8 cellular contexts compared by ENCODE assay signal in genomic region chr17:35540589-35541404, GRCh38. TPM values are rescaled to one million over a fixed set of nuclear protein-coding genes. Genes with fewer than 3 reads are reported as not detected.
A peak's percentile ranks its signal among the peaks of the same experiment; 100 is the strongest.
DNase-seq lines count a peak whose midpoint lies in the region; ATAC-seq and TF ChIP-seq lines count a peak whose summit lies in the region.

No MANE protein-coding gene starts in this region.

- H3K4me2 ChIP-seq in neural progenitor cell = no peak overlapping the region

- peak overlapping the region in 20 of 59 donors; percentile 6 to 67 (median 37) for H3K27ac ChIP-seq in dorsolateral prefrontal cortex
- no peak overlapping the region for H3K27ac ChIP-seq in neural progenitor cell

- H3K4me3 ChIP-seq in dorsolateral prefrontal cortex (peak overlapping the region in 44 of 59 donors; percentile 2 to 54 (median 30)), neural progenitor cell (no peak overlapping the region)

- peak overlapping the region; percentile 100 for H3K27ac Mint-ChIP-seq in activated CD4-positive, alpha-beta T cell treated with anti-CD3 and anti-CD28 coated beads for 36 hours
- H3K27ac Mint-ChIP-seq in natural killer cell (peak overlapping the region; percentile 84 to 88), type B pancreatic cell (no peak overlapping the region), neural progenitor cell (no peak overlapping the region)

- H3K27me3 ChIP-seq in dorsolateral prefrontal cortex (peaks cover 0 to 9% (median 0%) of the 10 kb centered on the region in 45 donors), neural progenitor cell (peaks cover 32% of the 10 kb centered on the region)

- POLR2A ChIA-PET in activated CD4-positive, alpha-beta T cell treated with anti-CD3 and anti-CD28 coated beads for 36 hours (lab: Charles Lee) = interaction anchor here (0.6 kb wide), 1 partner anchor 373 kb away, joined by 4 read pairs; no protein-coding TSS in a partner anchor

- no peaks in the 10 kb centered on the region for H3K36me3 ChIP-seq in neural progenitor cell

- H3K79me2 ChIP-seq in neural progenitor cell (ENCODE audit: low read depth) = no peaks in the 10 kb centered on the region

- TF ChIP-seq CTCF in dorsolateral prefrontal cortex (IDR thresholded peaks at IDR 0.05 in 54 of 56, conservative IDR thresholded peaks at IDR 0.05 in 2 of 56; ENCODE audit: low read depth in 1 of 56, partially characterized antibody in 56 of 56) (no peak), natural killer cell (IDR thresholded peaks at IDR 0.05) (no peak), type B pancreatic cell (conservative IDR thresholded peaks at IDR 0.05) (no peak), neural progenitor cell (IDR thresholded peaks at IDR 0.05) (no peak)

- peaks cover 48% of the 10 kb centered on the region for H3K4me1 Mint-ChIP-seq in activated CD4-positive, alpha-beta T cell treated with anti-CD3 and anti-CD28 coated beads for 36 hours
- H3K4me1 Mint-ChIP-seq in natural killer cell = peaks cover 46 to 53% of the 10 kb centered on the region in 2 donors
- no peaks in the 10 kb centered on the region for H3K4me1 Mint-ChIP-seq in type B pancreatic cell (ENCODE audit: unreplicated experiment)
- no peaks in the 10 kb centered on the region for H3K4me1 Mint-ChIP-seq in neural progenitor cell

- no peaks in the 10 kb centered on the region for H3K27me3 Mint-ChIP-seq in activated CD4-positive, alpha-beta T cell treated with anti-CD3 and anti-CD28 coated beads for 36 hours
- H3K27me3 Mint-ChIP-seq in natural killer cell (ENCODE audit: low read depth in 2 of 2) (no peaks in the 10 kb centered on the region), type B pancreatic cell (peaks cover 47% of the 10 kb centered on the region), neural progenitor cell (ENCODE audit: insufficient read depth, low read depth) (peaks cover 6% of the 10 kb centered on the region)

- H2AFZ ChIP-seq in neural progenitor cell (replicated peaks) = no peak overlapping the region

- no peak for ATAC-seq in activated CD4-positive, alpha-beta T cell treated with anti-CD3 and anti-CD28 coated beads for 36 hours
- ATAC-seq in natural killer cell = peak; percentile 42 to 61 (median 54)

- H3K4me3 Mint-ChIP-seq in activated CD4-positive, alpha-beta T cell treated with anti-CD3 and anti-CD28 coated beads for 36 hours = peak overlapping the region; percentile 78
- peak overlapping the region; percentile 90 for H3K4me3 Mint-ChIP-seq in natural killer cell
- no peak overlapping the region for H3K4me3 Mint-ChIP-seq in type B pancreatic cell
- no peak overlapping the region for H3K4me3 Mint-ChIP-seq in neural progenitor cell

- CTCF ChIA-PET in activated CD4-positive, alpha-beta T cell treated with anti-CD3 and anti-CD28 coated beads for 36 hours (lab: Charles Lee) = interaction anchor here (0.6 to 2.4 kb wide), 5 partner anchors 229 to 372 kb away, joined by 3 to 15 read pairs (median 3); partner anchors contain the start of gene SLFN5

- no peak overlapping the region for H3K9ac ChIP-seq in neural progenitor cell

- no peaks in the 10 kb centered on the region for H3K9me3 ChIP-seq in neural progenitor cell (ENCODE audit: low read depth)

- intact Hi-C loops in activated CD4-positive, alpha-beta T cell treated with anti-CD3 and anti-CD28 coated beads for 36 hours (cut with DNase I, micrococcal nuclease) = loop anchor here in 1 of 2 experiments (2.0 kb wide), 1 partner anchor 38 kb away; the partner anchor contains the start of gene PEX12
- intact Hi-C loops in dorsolateral prefrontal cortex (cut with DNase I) = no loop called here
- intact Hi-C loops in natural killer cell (cut with micrococcal nuclease) = loop anchor here (1.0 kb wide), 2 partner anchors 19 to 297 kb away; partner anchors contain the start of gene SLFN5

- H3K36me3 Mint-ChIP-seq in activated CD4-positive, alpha-beta T cell treated with anti-CD3 and anti-CD28 coated beads for 36 hours (ENCODE audit: low read depth) = peaks cover 7% of the 10 kb centered on the region
- H3K36me3 Mint-ChIP-seq in natural killer cell (no peaks in the 10 kb centered on the region), type B pancreatic cell (no peaks in the 10 kb centered on the region), neural progenitor cell (no peaks in the 10 kb centered on the region)

- H3K4me1 ChIP-seq in neural progenitor cell = no peaks in the 10 kb centered on the region

- no peaks in the 10 kb centered on the region for H3F3A ChIP-seq in neural progenitor cell (ENCODE audit: low read depth)

- DNase-seq in activated CD4-positive, alpha-beta T cell treated with anti-CD3 and anti-CD28 coated beads for 36 hours = peak; percentile 62
- DNase-seq in activated CD4-positive, alpha-beta T cell treated with anti-CD3 and anti-CD28 coated beads for 1 hour = no peak
- DNase-seq in T-helper 9 cell (peak; percentile 16), dorsolateral prefrontal cortex (peak in 1 of 10 donors; percentile 24), natural killer cell (no peak), OCI-M2 (lab: John Stamatoyannopoulos, UW; ENCODE audit: unreplicated experiment) (no peak), type B pancreatic cell (ENCODE audit: extremely low spot score, unreplicated experiment) (no peak), neural progenitor cell (ENCODE audit: low spot score) (no peak)

- no peaks in the 10 kb centered on the region for H3K9me3 Mint-ChIP-seq in activated CD4-positive, alpha-beta T cell treated with anti-CD3 and anti-CD28 coated beads for 36 hours (ENCODE audit: low read depth)
- H3K9me3 Mint-ChIP-seq in natural killer cell (no peaks in the 10 kb centered on the region), type B pancreatic cell (no peaks in the 10 kb centered on the region), neural progenitor cell (no peaks in the 10 kb centered on the region)

- H4K20me1 ChIP-seq in neural progenitor cell (ENCODE audit: low read depth) = no peaks in the 10 kb centered on the region

RNA-seq across cellular contexts. Expression of gene SLFN12L, which starts 3.3 kb away (rescaled TPM):
- 10 to 100 TPM; 23.3 to 23.7 TPM for total RNA-seq in activated CD4-positive, alpha-beta T cell treated with anti-CD3 and anti-CD28 coated beads for 36 hours
- 1 to 10 TPM in 36 of 120 experiments, under 1 TPM in 73, not detected in 11; 0.19 to 3.9 (median 0.75) TPM for total RNA-seq in dorsolateral prefrontal cortex
- 100 to 1,000 TPM; 126 to 174 (median 130) TPM for total RNA-seq in natural killer cell
- total RNA-seq in type B pancreatic cell (ENCODE audit: low replicate concordance) = not detected in 2 replicates
- total RNA-seq in neural progenitor cell (ENCODE audit: low replicate concordance) = not detected in 2 replicates

RNA-seq across cellular contexts. Expression of gene SLFN14, which starts 19.8 kb away (rescaled TPM):
- total RNA-seq in activated CD4-positive, alpha-beta T cell treated with anti-CD3 and anti-CD28 coated beads for 36 hours = not detected
- total RNA-seq in dorsolateral prefrontal cortex (under 1 TPM in 3 of 120 experiments, not detected in 117; 0.20 to 0.22 (median 0.21) TPM), natural killer cell (under 1 TPM in 2 of 3 donors, not detected in 1; 0.35 to 0.47 TPM), type B pancreatic cell (ENCODE audit: low replicate concordance) (not detected in 2 replicates), neural progenitor cell (ENCODE audit: low replicate concordance) (not detected in 2 replicates)

RNA-seq across cellular contexts. Expression of gene PEX12, which starts 37.6 kb away (rescaled TPM):
- 1 to 10 TPM; 5.7 to 6.1 TPM for total RNA-seq in activated CD4-positive, alpha-beta T cell treated with anti-CD3 and anti-CD28 coated beads for 36 hours
- total RNA-seq in dorsolateral prefrontal cortex = 10 to 100 TPM in 64 of 120 experiments, 1 to 10 TPM in 56; 6.3 to 16.0 (median 10.2) TPM
- 1 to 10 TPM; 2.5 to 3.0 (median 2.9) TPM for total RNA-seq in natural killer cell
- 6.9 and 7.7 TPM in 2 replicates for total RNA-seq in type B pancreatic cell (ENCODE audit: low replicate concordance)
- total RNA-seq in neural progenitor cell (ENCODE audit: low replicate concordance) = 6.5 and 7.0 TPM in 2 replicates

RNA-seq across cellular contexts. Expression of gene AP2B1, which starts 46.3 kb away (rescaled TPM):
- total RNA-seq in activated CD4-positive, alpha-beta T cell treated with anti-CD3 and anti-CD28 coated beads for 36 hours = 100 to 1,000 TPM; 166 to 184 TPM
- 100 to 1,000 TPM; 169 to 394 (median 287) TPM for total RNA-seq in dorsolateral prefrontal cortex
- 100 to 1,000 TPM; 111 to 148 (median 139) TPM for total RNA-seq in natural killer cell
- 120 and 165 TPM in 2 replicates for total RNA-seq in type B pancreatic cell (ENCODE audit: low replicate concordance)
- total RNA-seq in neural progenitor cell (ENCODE audit: low replicate concordance) = 120 and 125 TPM in 2 replicates

Comparison
In these comparisons a context has a peak if more than half of its experiments do, and no peak if none do; other contexts are left out.
1. DNase-seq: peak in activated CD4-positive, alpha-beta T cell treated with anti-CD3 and anti-CD28 coated beads for 36 hours (single experiment) and T-helper 9 cell (single experiment); none in activated CD4-positive, alpha-beta T cell treated with anti-CD3 and anti-CD28 coated beads for 1 hour (single experiment), natural killer cell (single experiment), OCI-M2 (single experiment), type B pancreatic cell (single experiment) and neural progenitor cell (single experiment).
2. H3K27ac Mint-ChIP-seq: peak in activated CD4-positive, alpha-beta T cell treated with anti-CD3 and anti-CD28 coated beads for 36 hours (single experiment) and natural killer cell (2 of 2); none in type B pancreatic cell (single experiment) and neural progenitor cell (single experiment).
3. H3K4me3 Mint-ChIP-seq: peak in activated CD4-positive, alpha-beta T cell treated with anti-CD3 and anti-CD28 coated beads for 36 hours (single experiment) and natural killer cell (single experiment); none in type B pancreatic cell (single experiment) and neural progenitor cell (single experiment).
4. RNA of gene SLFN12L, which starts 3.3 kb away (total RNA-seq): 126 to 174 TPM in natural killer cell; 23.3 to 23.7 TPM in activated CD4-positive, alpha-beta T cell treated with anti-CD3 and anti-CD28 coated beads for 36 hours, 0.19 to 3.9 TPM in dorsolateral prefrontal cortex, not detected in type B pancreatic cell and not detected in neural progenitor cell; every median in the first group is over 4 times any median in the second.